Comparison of ENCODE assay signal across 16 cellular contexts in genomic region chr19:34225659-34226015, GRCh38. TPM values are rescaled to one million over a fixed set of nuclear protein-coding genes. Genes with fewer than 3 reads are reported as not detected.
A peak's percentile ranks its signal among the peaks of the same experiment; 100 is the strongest.
DNase-seq lines count a peak whose midpoint lies in the region; ATAC-seq, FAIRE-seq and TF ChIP-seq lines count a peak whose summit lies in the region.
"Had no signal": no experiment of that assay in that cellular context is flagged by ENCODE, and none has a peak within 500 bp of the region (broad histone marks: within the 10 kb centered on the region; RNA-seq: fewer than 3 reads in every experiment).

No MANE protein-coding gene starts in this region.

- peaks cover 83% of the 10 kb centered on the region for H3K36me3 Mint-ChIP-seq in activated CD4-positive, alpha-beta T cell treated with anti-CD3 and anti-CD28 coated beads, Interleukin-2, amount 10 ng/mL, durations not matched to agents 7 days and 5 days (ENCODE audit: low read depth)

- H3K79me2 ChIP-seq in OCI-LY7 (ENCODE audit: insufficient read depth, low read depth, low read length) (peaks cover 4% of the 10 kb centered on the region; the same call in 1 of the 2 replicates), K562 (ENCODE audit: control insufficient read depth, insufficient read depth, low read length) (0 out of 3 replicates have a peak, but pooled peaks cover under 1% of the 10 kb centered on the region), osteoblast (ENCODE audit: insufficient read depth, low read length) (peaks cover 36% of the 10 kb centered on the region)

- TF ChIP-seq POLR2A in K562 (conservative IDR thresholded peaks at IDR 0.05): no peak

- no peaks in the 10 kb centered on the region for H3K27me3 ChIP-seq in K562 (ENCODE audit: control insufficient read depth in 2 of 2, insufficient read depth in 2 of 2, low read length in 2 of 2)
- H3K27me3 ChIP-seq in osteoblast (ENCODE audit: insufficient read depth, low read length): no peaks in the 10 kb centered on the region
- H3K27me3 ChIP-seq: ascending aorta, suprapubic skin had no signal

- peak overlapping the region; percentile 66 for H3K27ac Mint-ChIP-seq in activated CD4-positive, alpha-beta T cell treated with anti-CD3 and anti-CD28 coated beads, Interleukin-2, amount 10 ng/mL, durations not matched to agents 7 days and 5 days

- POLR2A ChIA-PET in activated CD4-positive, alpha-beta T cell treated with anti-CD3 and anti-CD28 coated beads, Interleukin-2, amount 10 ng/mL, durations not matched to agents 7 days and 5 days (lab: Charles Lee): no interaction called here
- POLR2A ChIA-PET in OCI-LY7 (lab: Charles Lee): interaction anchor here (1.0 kb wide), 1 partner anchor 52 kb away, joined by 3 read pairs; no protein-coding TSS in a partner anchor
- POLR2A ChIA-PET in K562 (lab: Yijun Ruan, JAX): interaction anchor here (0.5 to 2.6 kb wide), 8 partner anchors 8 to 539 kb away, joined by 3 to 10 read pairs (median 3); no protein-coding TSS in a partner anchor

- intact Hi-C loops in OCI-LY7 (cut with micrococcal nuclease; ENCODE audit: unreplicated experiment) (loop anchor here (10.0 kb wide), 1 partner anchor 101 kb away; no protein-coding TSS in a partner anchor), K562 (cut with micrococcal nuclease) (no loop called here)

- H2AFZ ChIP-seq in OCI-LY7 (ENCODE audit: low read length): no peak overlapping the region
- H2AFZ ChIP-seq in K562 (ENCODE audit: low read depth, low read length): no peak overlapping the region
- no peak overlapping the region for H2AFZ ChIP-seq in osteoblast (ENCODE audit: low read length)

- H3K36me3 ChIP-seq in OCI-LY7 (ENCODE audit: insufficient read depth, low read length) (peaks cover 99% of the 10 kb centered on the region), K562 (ENCODE audit: control insufficient read depth, insufficient read depth, low read length) (peaks cover 90% of the 10 kb centered on the region), osteoblast (ENCODE audit: insufficient read depth, low read length) (peaks cover 85% of the 10 kb centered on the region)

- peaks cover 4% of the 10 kb centered on the region for H3K4me1 ChIP-seq in OCI-LY7 (ENCODE audit: insufficient read depth, low read length, poor library complexity, severe bottlenecking)
- H3K4me1 ChIP-seq in K562 (replicated peaks in 1 of 2; ENCODE audit: control insufficient read depth in 2 of 2, insufficient read depth in 2 of 2, low read length in 2 of 2): peaks cover 0 to 7% of the 10 kb centered on the region in 2 experiments; a peak in 2 of 5 replicates
- peaks cover 33% of the 10 kb centered on the region for H3K4me1 ChIP-seq in osteoblast (ENCODE audit: insufficient read depth, low read length)
- H3K4me1 ChIP-seq: psoas muscle, suprapubic skin had no signal

- no peaks in the 10 kb centered on the region for H3K9me1 ChIP-seq in K562 (ENCODE audit: control insufficient read depth, insufficient read depth, low read length)

- H3K4me2 ChIP-seq in OCI-LY7 (ENCODE audit: low read length) (no peak overlapping the region), K562 (ENCODE audit: insufficient read depth, low read length) (no peak overlapping the region), osteoblast (ENCODE audit: insufficient read depth, low read length) (no peak overlapping the region)

- peak; percentile 46 for FAIRE-seq in K562 (lab: Jason Lieb, UNC)

- ATAC-seq in K562 (no peak), GM21717 (IDR thresholded peaks at IDR 0.05; ENCODE audit: unreplicated experiment) (no peak)
- ATAC-seq: left lobe of liver, psoas muscle had no signal

- H3K27ac ChIP-seq in OCI-LY7 (ENCODE audit: low read depth, low read length, poor library complexity, severe bottlenecking) (peak overlapping the region; percentile 0), K562 (ENCODE audit: extremely low read depth, low read depth, low read length) (no peak overlapping the region), osteoblast (ENCODE audit: low read depth, low read length) (peak overlapping the region; percentile 42)
- H3K27ac ChIP-seq: suprapubic skin had no signal

- no peak for TF ChIP-seq RAD21 in K562 (CRISPR knock-in tag; conservative IDR thresholded peaks at IDR 0.05 in 1 of 2, IDR thresholded peaks at IDR 0.05 in 1 of 2)

- no peak for DNase-seq in activated CD4-positive, alpha-beta T cell treated with anti-CD3 and anti-CD28 coated beads, Interleukin-2, amount 10 ng/mL, durations not matched to agents 7 days and 5 days
- DNase-seq in activated CD4-positive, alpha-beta T cell treated with anti-CD3 and anti-CD28 coated beads, Interleukin-2, amount 50 U/mL, for 1 hour: no peak
- DNase-seq in OCI-LY7 (ENCODE audit: low spot score): no peak
- DNase-seq in K562 (ENCODE audit: extremely low read depth in 1 of 4, low spot score in 3 of 4): no peak
- DNase-seq in osteoblast (ENCODE audit: insufficient read length, low spot score, missing footprints): no peak
- DNase-seq in GM10266 (ENCODE audit: extremely low spot score): no peak
- DNase-seq in stimulated activated naive CD4-positive, alpha-beta T cell treated with Interleukin-2 at 50 U/mL for 16 hours (lab: John Stamatoyannopoulos, UW): no peak
- DNase-seq: ACHN, hypothalamus, NCI-H187 treated with DMSO at 0.1 percent for 48 hours, NCI-H510A treated with DMSO at 0.1 percent for 48 hours, psoas muscle had no signal

- TF ChIP-seq EP300 in K562 (IDR thresholded peaks at IDR 0.05; ENCODE audit: low read length): no peak

- H3K9me2 ChIP-seq in OCI-LY7 (ENCODE audit: insufficient read depth, low read length): no peaks in the 10 kb centered on the region

- H3K9me3 Mint-ChIP-seq in activated CD4-positive, alpha-beta T cell treated with anti-CD3 and anti-CD28 coated beads, Interleukin-2, amount 10 ng/mL, durations not matched to agents 7 days and 5 days: no peaks in the 10 kb centered on the region

- H3K27me3 Mint-ChIP-seq in activated CD4-positive, alpha-beta T cell treated with anti-CD3 and anti-CD28 coated beads, Interleukin-2, amount 10 ng/mL, durations not matched to agents 7 days and 5 days: no peaks in the 10 kb centered on the region

- no peak overlapping the region for H3K4me3 Mint-ChIP-seq in activated CD4-positive, alpha-beta T cell treated with anti-CD3 and anti-CD28 coated beads, Interleukin-2, amount 10 ng/mL, durations not matched to agents 7 days and 5 days

- H3K9me3 ChIP-seq in OCI-LY7 (ENCODE audit: low read length) (no peaks in the 10 kb centered on the region), K562 (replicated peaks; ENCODE audit: control insufficient read depth, insufficient read depth, low read depth, low read length) (no peaks in the 10 kb centered on the region), osteoblast (ENCODE audit: low read depth, low read length) (no peaks in the 10 kb centered on the region)
- H3K9me3 ChIP-seq: ascending aorta, psoas muscle, suprapubic skin had no signal

- BruUV-seq in OCI-LY7 (replicated peaks; lab: Mats Ljungman, UMichigan) (no TSS peak), K562 (replicated peaks; lab: Mats Ljungman, UMichigan) (no TSS peak)

- TF ChIP-seq CTCF in OCI-LY7 (conservative IDR thresholded peaks at IDR 0.05; ENCODE audit: low read length) (no peak), K562 (IDR thresholded peaks at IDR 0.05 in 2 of 3, conservative IDR thresholded peaks at IDR 0.05 in 1 of 3; ENCODE audit: insufficient read depth in 2 of 3, low read depth in 1 of 3, low read length in 3 of 3) (no peak), osteoblast (IDR thresholded peaks at IDR 0.05; ENCODE audit: extremely low read depth, low read depth, low read length) (no peak), GM10266 (IDR thresholded peaks at IDR 0.05; ENCODE audit: control insufficient read depth, insufficient read depth, low read depth, missing control alignments) (no peak)

- CTCF ChIA-PET in activated CD4-positive, alpha-beta T cell treated with anti-CD3 and anti-CD28 coated beads, Interleukin-2, amount 10 ng/mL, durations not matched to agents 7 days and 5 days (lab: Charles Lee): interaction anchor here (0.6 to 1.3 kb wide), 3 partner anchors 9 to 71 kb away, joined by 3 to 7 read pairs (median 4); partner anchors contain the start of gene LSM14A
- CTCF ChIA-PET in OCI-LY7 (lab: Charles Lee; ENCODE audit: unreplicated experiment): no interaction called here
- CTCF ChIA-PET in K562 (lab: Yijun Ruan, JAX; ENCODE audit: low intra/inter-chr PET ratio): no interaction called here

- H4K20me1 ChIP-seq in OCI-LY7 (ENCODE audit: insufficient read depth, low read length): no peaks in the 10 kb centered on the region
- peaks cover 2% of the 10 kb centered on the region; the same call in 1 of the 2 replicates for H4K20me1 ChIP-seq in K562 (replicated peaks; ENCODE audit: control insufficient read depth, insufficient read depth, low read length)
- peaks cover 41% of the 10 kb centered on the region for H4K20me1 ChIP-seq in osteoblast (ENCODE audit: insufficient read depth, low read length)

- H3K4me3 ChIP-seq in OCI-LY7 (ENCODE audit: low read depth, low read length, poor library complexity, severe bottlenecking) (no peak overlapping the region), K562 (no peak overlapping the region), osteoblast (ENCODE audit: insufficient read depth, low read length) (no peak overlapping the region)
- H3K4me3 ChIP-seq: ascending aorta, psoas muscle, suprapubic skin had no signal

- no peak overlapping the region for H3K9ac ChIP-seq in K562 (ENCODE audit: insufficient read depth in 1 of 2, low read depth in 2 of 2, low read length in 2 of 2)

- H3K4me1 Mint-ChIP-seq in activated CD4-positive, alpha-beta T cell treated with anti-CD3 and anti-CD28 coated beads, Interleukin-2, amount 10 ng/mL, durations not matched to agents 7 days and 5 days: peaks cover 41% of the 10 kb centered on the region

- in situ Hi-C loops in K562 (cut with MboI): no loop called here

RNA-seq across cellular contexts. Expression of gene GARRE1, which starts 28.7 kb away (rescaled TPM):
- total RNA-seq in activated CD4-positive, alpha-beta T cell treated with anti-CD3 and anti-CD28 coated beads, Interleukin-2, amount 10 ng/mL, durations not matched to agents 7 days and 5 days: 10 to 100 TPM; 16.1 to 16.6 TPM
- total RNA-seq in OCI-LY7 (2014; rRNA removed; shearing (Covaris generic)): 11.1 and 15.4 TPM in 2 replicates
- total RNA-seq in OCI-LY7 (2022): 18.8 and 19.8 TPM in 2 replicates
- total RNA-seq in K562 (2011; cell fraction: chromatin; rRNA removed; ENCODE audit: low replicate concordance): 22.1 and 52.0 TPM in 2 replicates
- total RNA-seq in K562 (2011; cell fraction: nucleolus; rRNA removed): 15.7 and 16.2 TPM in 2 replicates
- 17.7 and 19.2 TPM in 2 replicates for total RNA-seq in K562 (2011; cell fraction: nucleoplasm; rRNA removed)
- 7.4 and 8.0 TPM in 2 replicates for total RNA-seq in K562 (2014; rRNA removed)
- total RNA-seq in K562 (2014; rRNA removed; fragmentation: Illumina TruSeq; extraction: Trizol): 8.2 and 9.3 TPM in 2 replicates
- 5.4 and 6.0 TPM in 2 replicates for total RNA-seq in K562 (2015; rRNA removed; fragmentation: Illumina TruSeq; extraction: Trizol)
- total RNA-seq in K562 (2021): 11.2 and 12.8 TPM in 2 replicates
- 10.0 and 10.9 TPM in 2 replicates for polyA plus RNA-seq in K562 (2011; rRNA removed)
- 12.0 and 12.4 TPM in 2 replicates for polyA plus RNA-seq in K562 (2011; cell fraction: cytosol; rRNA removed)
- 10.6 and 15.7 TPM in 2 replicates for polyA plus RNA-seq in K562 (2011; cell fraction: nucleus; rRNA removed)
- 8.0 and 12.3 TPM in 2 replicates for polyA plus RNA-seq in K562 (2012)
- 7.5 and 8.4 TPM in 2 replicates for polyA plus RNA-seq in K562 (2014; fragmentation: Illumina TruSeq; extraction: Trizol)
- 1 to 10 TPM; 1.6 to 4.1 TPM for polyA plus RNA-seq in K562 (2014; fragmentation: Nextera tagmentation; extraction: Ambion mirVana)
- 7.5 and 7.7 TPM in 2 replicates for polyA plus RNA-seq in K562 (2014; rRNA removed)
- polyA minus RNA-seq in K562 (2011; rRNA and poly(A)+ RNA removed): 10.5 and 11.8 TPM in 2 replicates
- polyA minus RNA-seq in K562 (2011; cell fraction: cytosol; rRNA and poly(A)+ RNA removed): 7.3 and 8.7 TPM in 2 replicates
- polyA minus RNA-seq in K562 (2011; cell fraction: nucleus; rRNA and poly(A)+ RNA removed): 8.9 and 11.8 TPM in 2 replicates
- 25.0 and 29.8 TPM in 2 replicates for total RNA-seq in osteoblast

RNA-seq across cellular contexts. Expression of gene LSM14A, which starts 53.3 kb away (rescaled TPM):
- total RNA-seq in activated CD4-positive, alpha-beta T cell treated with anti-CD3 and anti-CD28 coated beads, Interleukin-2, amount 10 ng/mL, durations not matched to agents 7 days and 5 days: 100 to 1,000 TPM; 141 to 146 TPM
- total RNA-seq in OCI-LY7 (2014; rRNA removed; shearing (Covaris generic)): 151 and 182 TPM in 2 replicates
- total RNA-seq in OCI-LY7 (2022) (189 and 234 TPM in 2 replicates), K562 (2014; rRNA removed) (95.1 and 111 TPM in 2 replicates), K562 (2014; rRNA removed; fragmentation: Illumina TruSeq; extraction: Trizol) (86.6 and 88.2 TPM in 2 replicates), K562 (2015; rRNA removed; fragmentation: Illumina TruSeq; extraction: Trizol) (90.7 and 93.9 TPM in 2 replicates), K562 (2021) (78.5 and 95.2 TPM in 2 replicates), osteoblast (77.8 and 85.8 TPM in 2 replicates)
- 64.2 and 98.3 TPM in 2 replicates for total RNA-seq in K562 (2011; cell fraction: chromatin; rRNA removed; ENCODE audit: low replicate concordance)
- 52.0 and 54.5 TPM in 2 replicates for total RNA-seq in K562 (2011; cell fraction: nucleolus; rRNA removed)
- 63.2 and 73.9 TPM in 2 replicates for total RNA-seq in K562 (2011; cell fraction: nucleoplasm; rRNA removed)
- polyA plus RNA-seq in K562 (2011; rRNA removed) (118 and 129 TPM in 2 replicates), K562 (2014; fragmentation: Illumina TruSeq; extraction: Trizol) (95.7 and 105 TPM in 2 replicates), K562 (2014; fragmentation: Nextera tagmentation; extraction: Ambion mirVana) (10 to 100 TPM; 19.5 to 25.7 TPM), K562 (2014; rRNA removed) (150 and 179 TPM in 2 replicates)
- polyA plus RNA-seq in K562 (2011; cell fraction: cytosol; rRNA removed): 116 and 133 TPM in 2 replicates
- 41.7 and 49.3 TPM in 2 replicates for polyA plus RNA-seq in K562 (2011; cell fraction: nucleus; rRNA removed)
- polyA plus RNA-seq in K562 (2012): 90.9 and 131 TPM in 2 replicates
- polyA minus RNA-seq in K562 (2011; rRNA and poly(A)+ RNA removed): 160 and 181 TPM in 2 replicates
- 57.2 and 71.0 TPM in 2 replicates for polyA minus RNA-seq in K562 (2011; cell fraction: cytosol; rRNA and poly(A)+ RNA removed)
- 53.3 and 75.0 TPM in 2 replicates for polyA minus RNA-seq in K562 (2011; cell fraction: nucleus; rRNA and poly(A)+ RNA removed)
